ENCODE assay signal across 7 cellular contexts in genomic region chr2:231960810-231961348, GRCh38. TPM values are rescaled to one million over a fixed set of nuclear protein-coding genes. Genes with fewer than 3 reads are reported as not detected.
DNase-seq lines count a peak whose midpoint lies in the region; ATAC-seq and TF ChIP-seq lines count a peak whose summit lies in the region.

No MANE protein-coding gene starts in this region.

- H3K9me3 ChIP-seq in RWPE2 (ENCODE audit: severe bottlenecking) (no peaks in the 10 kb centered on the region), skeletal muscle satellite cell (replicated peaks; ENCODE audit: low read length) (no peaks in the 10 kb centered on the region)

- peak overlapping the region; percentile 96 for H3K9ac ChIP-seq in skeletal muscle satellite cell (ENCODE audit: low read depth, low read length)

- H3K27me3 ChIP-seq in RWPE2 (ENCODE audit: insufficient read depth, poor library complexity, severe bottlenecking) (no peaks in the 10 kb centered on the region), skeletal muscle satellite cell (ENCODE audit: control insufficient read depth, insufficient read depth, low read length) (peaks cover 4% of the 10 kb centered on the region)

- H3K4me1 ChIP-seq in RWPE2 (ENCODE audit: insufficient read depth, poor library complexity, severe bottlenecking) (peaks cover 8% of the 10 kb centered on the region), skeletal muscle satellite cell (ENCODE audit: control insufficient read depth, insufficient read depth, low read length) (peaks cover 5% of the 10 kb centered on the region)

- no peak for TF ChIP-seq CTCF in RWPE2 (IDR thresholded peaks at IDR 0.05; ENCODE audit: poor library complexity, severe bottlenecking)
- TF ChIP-seq CTCF in fibroblast of villous mesenchyme (IDR thresholded peaks at IDR 0.05; ENCODE audit: insufficient read depth, low read depth, low read length), result no peak

- intact Hi-C loops in left colon (cut with DNase I, micrococcal nuclease), result no loop called here

- peak overlapping the region; percentile 45 for H3K27ac ChIP-seq in RWPE2 (ENCODE audit: poor library complexity, severe bottlenecking)

- H3K4me3 ChIP-seq in RWPE2 (ENCODE audit: severe bottlenecking) (peak overlapping the region; percentile 83), fibroblast of villous mesenchyme (ENCODE audit: low read depth, low read length) (peak overlapping the region; percentile 94), skeletal muscle satellite cell (ENCODE audit: low read length) (peak overlapping the region; percentile 99)

- H3K36me3 ChIP-seq in RWPE2 (ENCODE audit: low read depth) (no peaks in the 10 kb centered on the region), skeletal muscle satellite cell (ENCODE audit: insufficient read depth, low read length) (no peaks in the 10 kb centered on the region)

- DNase-seq in RWPE2 (ENCODE audit: low spot score) (no peak), fibroblast of villous mesenchyme (ENCODE audit: low read depth) (no peak), AG08396 (ENCODE audit: low spot score) (no peak), dermis blood vessel endothelial cell (no peak), left colon (no peak)

- H3K4me2 ChIP-seq in skeletal muscle satellite cell (ENCODE audit: low read length), result peak overlapping the region; percentile 89

- ATAC-seq in GM21737 (IDR thresholded peaks at IDR 0.05; ENCODE audit: unreplicated experiment) (peak; percentile 18), RWPE2 (ENCODE audit: low read depth) (no peak; the same call in 2 of the 3 replicates), left colon (no peak)

RNA-seq across cellular contexts. Expression of gene DIS3L2, which starts 0.6 kb away (rescaled TPM):
- total RNA-seq in fibroblast of villous mesenchyme (26.7 and 30.7 TPM in 2 replicates), dermis blood vessel endothelial cell (19.6 and 23.7 TPM in 2 replicates), left colon (10 to 100 TPM; 33.5 to 35.5 TPM)
- 24.8 and 26.6 TPM in 2 replicates for total RNA-seq in skeletal muscle satellite cell (2012; rRNA removed)

RNA-seq across cellular contexts. Expression of gene NPPC, which starts 34.7 kb away (rescaled TPM):
- not detected in 2 replicates for total RNA-seq in fibroblast of villous mesenchyme
- not detected in 2 replicates for total RNA-seq in skeletal muscle satellite cell (2012; rRNA removed)
- 0.17 TPM in 1 of 2 replicates, not detected in the other for total RNA-seq in dermis blood vessel endothelial cell
- not detected for total RNA-seq in left colon
